Comparison of ENCODE assay signal across 13 cellular contexts in the genomic region with DNA sequence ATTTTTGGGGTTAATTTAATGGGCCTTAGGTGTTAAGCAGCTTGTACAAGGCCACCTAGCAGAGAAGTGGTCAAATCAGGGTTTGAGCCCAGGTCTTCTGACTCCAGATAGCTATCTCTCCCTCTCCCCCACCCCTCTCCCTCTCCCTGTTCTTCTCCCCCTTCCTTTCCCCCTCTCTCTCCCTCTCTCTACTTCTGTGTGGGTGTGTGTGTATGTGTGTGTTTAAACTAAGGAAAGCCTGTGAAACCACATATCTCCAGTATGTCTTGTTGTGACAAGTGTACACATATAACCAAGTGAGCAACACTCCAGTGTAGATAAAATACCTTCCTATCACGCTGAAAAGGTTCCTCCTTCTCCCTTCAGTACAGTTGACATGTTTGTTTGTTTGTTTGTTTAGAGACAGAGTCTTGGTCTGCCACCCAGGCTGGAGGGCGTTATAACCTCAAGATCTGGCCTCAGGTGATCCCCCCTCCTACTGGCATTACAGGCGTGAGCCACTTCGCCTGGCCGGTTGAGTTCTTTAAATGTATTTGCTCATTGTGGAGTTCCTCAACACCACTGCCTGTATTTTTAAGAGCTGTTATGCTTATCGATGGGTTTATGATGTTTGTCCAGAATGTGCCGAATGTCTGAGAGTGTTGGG.
DNase-seq lines count a peak whose midpoint lies in the region; ATAC-seq and TF ChIP-seq lines count a peak whose summit lies in the region.
"Had no signal": no experiment of that assay in that cellular context is flagged by ENCODE, and none has a peak within 500 bp of the region (broad histone marks: within the 10 kb centered on the region; RNA-seq: fewer than 3 reads in every experiment).

No MANE protein-coding gene starts in this region.

- H3K4me3 ChIP-seq in hepatocyte (no peak overlapping the region), gastrocnemius medialis (no peak overlapping the region), brain microvascular endothelial cell (ENCODE audit: low read depth, low read length) (no peak overlapping the region)
- H3K4me3 ChIP-seq: esophagus squamous epithelium had no signal

- WGBS in hepatocyte (ENCODE audit: low lambda C conversion rate, missing lambda C conversion rate) = 40% methylated on average over 7 of the region's 7 CpGs

- no peaks in the 10 kb centered on the region for H3K36me3 ChIP-seq in hepatocyte (replicated peaks; ENCODE audit: insufficient read depth, low read depth)
- no peaks in the 10 kb centered on the region for H3K36me3 ChIP-seq in gastrocnemius medialis
- H3K36me3 ChIP-seq in brain microvascular endothelial cell (replicated peaks) = no peaks in the 10 kb centered on the region
- H3K36me3 ChIP-seq: esophagus squamous epithelium, WERI-Rb-1 had no signal

- peak overlapping the region; percentile 25 for H3K27ac Mint-ChIP-seq in activated CD4-positive, alpha-beta T cell treated with anti-CD3 and anti-CD28 coated beads, Interleukin-2, amount 10 ng/mL, durations not matched to agents 7 days and 5 days
- H3K27ac Mint-ChIP-seq in activated CD4-positive, alpha-beta memory T cell treated with anti-CD3 and anti-CD28 coated beads for 36 hours = no peak overlapping the region

- POLR2A ChIA-PET in activated CD4-positive, alpha-beta T cell treated with anti-CD3 and anti-CD28 coated beads, Interleukin-2, amount 10 ng/mL, durations not matched to agents 7 days and 5 days (lab: Charles Lee) = no interaction called here
- POLR2A ChIA-PET in activated CD4-positive, alpha-beta memory T cell treated with anti-CD3 and anti-CD28 coated beads for 36 hours (lab: Charles Lee) = no interaction called here

- ATAC-seq in gastrocnemius medialis (no peak), HG02642 (IDR thresholded peaks at IDR 0.05; ENCODE audit: poor library complexity, unreplicated experiment) (no peak)

- H3K27me3 Mint-ChIP-seq in activated CD4-positive, alpha-beta T cell treated with anti-CD3 and anti-CD28 coated beads, Interleukin-2, amount 10 ng/mL, durations not matched to agents 7 days and 5 days = no peaks in the 10 kb centered on the region
- H3K27me3 Mint-ChIP-seq in activated CD4-positive, alpha-beta memory T cell treated with anti-CD3 and anti-CD28 coated beads for 36 hours = no peaks in the 10 kb centered on the region

- CTCF ChIA-PET in activated CD4-positive, alpha-beta T cell treated with anti-CD3 and anti-CD28 coated beads, Interleukin-2, amount 10 ng/mL, durations not matched to agents 7 days and 5 days (lab: Charles Lee) = interaction anchor here (0.5 to 1.8 kb wide), 2 partner anchors 9 to 102 kb away, joined by 4 to 5 read pairs; no protein-coding TSS in a partner anchor
- CTCF ChIA-PET in activated CD4-positive, alpha-beta memory T cell treated with anti-CD3 and anti-CD28 coated beads for 36 hours (lab: Charles Lee) = no interaction called here

- H4K20me1 ChIP-seq in hepatocyte (ENCODE audit: insufficient read depth, poor library complexity, severe bottlenecking) = peaks cover 31% of the 10 kb centered on the region

- no peak for TF ChIP-seq POLR2A in gastrocnemius medialis (IDR thresholded peaks at IDR 0.05)

- H3K4me3 Mint-ChIP-seq in activated CD4-positive, alpha-beta T cell treated with anti-CD3 and anti-CD28 coated beads, Interleukin-2, amount 10 ng/mL, durations not matched to agents 7 days and 5 days = no peak overlapping the region
- H3K4me3 Mint-ChIP-seq in activated CD4-positive, alpha-beta memory T cell treated with anti-CD3 and anti-CD28 coated beads for 36 hours = no peak overlapping the region

- no peaks in the 10 kb centered on the region for H3K9me3 Mint-ChIP-seq in activated CD4-positive, alpha-beta T cell treated with anti-CD3 and anti-CD28 coated beads, Interleukin-2, amount 10 ng/mL, durations not matched to agents 7 days and 5 days
- no peaks in the 10 kb centered on the region for H3K9me3 Mint-ChIP-seq in activated CD4-positive, alpha-beta memory T cell treated with anti-CD3 and anti-CD28 coated beads for 36 hours

- no peaks in the 10 kb centered on the region for H3K9me3 ChIP-seq in hepatocyte (ENCODE audit: low read depth)
- no peaks in the 10 kb centered on the region for H3K9me3 ChIP-seq in gastrocnemius medialis
- H3K9me3 ChIP-seq: esophagus squamous epithelium had no signal

- no peak overlapping the region for H2AFZ ChIP-seq in hepatocyte

- H3K36me3 Mint-ChIP-seq in activated CD4-positive, alpha-beta T cell treated with anti-CD3 and anti-CD28 coated beads, Interleukin-2, amount 10 ng/mL, durations not matched to agents 7 days and 5 days (ENCODE audit: low read depth) = peaks cover 3% of the 10 kb centered on the region
- H3K36me3 Mint-ChIP-seq in activated CD4-positive, alpha-beta memory T cell treated with anti-CD3 and anti-CD28 coated beads for 36 hours = peaks cover 6% of the 10 kb centered on the region

- intact Hi-C loops in gastrocnemius medialis (cut with DNase I; ENCODE audit: low total_unique reads) = no loop called here
- intact Hi-C loops in activated CD4-positive, alpha-beta memory T cell treated with anti-CD3 and anti-CD28 coated beads for 36 hours (cut with micrococcal nuclease) = loop anchor here (5.0 kb wide), 1 partner anchor 44 kb away; no protein-coding TSS in a partner anchor

- H3K4me1 Mint-ChIP-seq in activated CD4-positive, alpha-beta T cell treated with anti-CD3 and anti-CD28 coated beads, Interleukin-2, amount 10 ng/mL, durations not matched to agents 7 days and 5 days = peaks cover 75% of the 10 kb centered on the region
- peaks cover 77% of the 10 kb centered on the region for H3K4me1 Mint-ChIP-seq in activated CD4-positive, alpha-beta memory T cell treated with anti-CD3 and anti-CD28 coated beads for 36 hours (ENCODE audit: low read depth)

- TF ChIP-seq CTCF in hepatocyte (IDR thresholded peaks at IDR 0.05; ENCODE audit: poor library complexity) (no peak), gastrocnemius medialis (IDR thresholded peaks at IDR 0.05 in 4 of 5, conservative IDR thresholded peaks at IDR 0.05 in 1 of 5) (no peak), brain microvascular endothelial cell (IDR thresholded peaks at IDR 0.05; ENCODE audit: low read depth, low read length, missing control alignments) (no peak)

- H3K27ac ChIP-seq in hepatocyte (no peak overlapping the region), gastrocnemius medialis (peak overlapping the region; percentile 26 to 75 (median 48)), brain microvascular endothelial cell (no peak overlapping the region)
- H3K27ac ChIP-seq: esophagus squamous epithelium, WERI-Rb-1 had no signal

- no peak for DNase-seq in activated CD4-positive, alpha-beta T cell treated with anti-CD3 and anti-CD28 coated beads, Interleukin-2, amount 10 ng/mL, durations not matched to agents 7 days and 5 days
- no peak for DNase-seq in activated CD4-positive, alpha-beta T cell treated with anti-CD3 and anti-CD28 coated beads, Interleukin-2, amount 50 U/mL, for 4 hours
- DNase-seq in OCI-M1 (lab: John Stamatoyannopoulos, UW) (peak; percentile 45), hepatocyte (ENCODE audit: low spot score) (peak; percentile 10), gastrocnemius medialis (no peak), brain microvascular endothelial cell (no peak)
- no peak for DNase-seq in activated CD4-positive, alpha-beta memory T cell treated with anti-CD3 and anti-CD28 coated beads for 36 hours
- DNase-seq: esophagus squamous epithelium, NCI-H2227 treated with DMSO at 0.1 percent for 48 hours, retina, RPMI8226, WERI-Rb-1 had no signal

- H3K9me2 ChIP-seq in hepatocyte (replicated peaks; ENCODE audit: insufficient read depth) = no peaks in the 10 kb centered on the region

- peak overlapping the region; percentile 48 for H3K4me2 ChIP-seq in hepatocyte

- in situ Hi-C loops in gastrocnemius medialis (cut with MboI; ENCODE audit: low sequenced_read_pairs in 4 of 4) = loop anchor here in 1 of 4 donors (25.0 kb wide), 1 partner anchor 1174 kb away; no protein-coding TSS in a partner anchor
- in situ Hi-C loops in brain microvascular endothelial cell (cut with HindIII; ENCODE audit: low pct_ligation_motif_present, low sequenced_read_pairs) = no loop called here

- peaks cover 87% of the 10 kb centered on the region for H3K79me2 ChIP-seq in hepatocyte

- no peaks in the 10 kb centered on the region for H3K27me3 ChIP-seq in hepatocyte
- H3K27me3 ChIP-seq in gastrocnemius medialis = no peaks in the 10 kb centered on the region
- H3K27me3 ChIP-seq in brain microvascular endothelial cell (replicated peaks) = no peaks in the 10 kb centered on the region
- H3K27me3 ChIP-seq: esophagus squamous epithelium had no signal

- H3K4me1 ChIP-seq in hepatocyte (ENCODE audit: insufficient read depth) (peaks cover 44% of the 10 kb centered on the region), gastrocnemius medialis (peaks cover 56 to 85% of the 10 kb centered on the region in 2 donors)

Comparison
In these comparisons a context has a peak if more than half of its experiments do, and no peak if none do; other contexts are left out.
1. DNase-seq: peak in OCI-M1 (single experiment) and hepatocyte (single experiment); none in activated CD4-positive, alpha-beta T cell treated with anti-CD3 and anti-CD28 coated beads, Interleukin-2, amount 10 ng/mL, durations not matched to agents 7 days and 5 days (single experiment), activated CD4-positive, alpha-beta T cell treated with anti-CD3 and anti-CD28 coated beads, Interleukin-2, amount 50 U/mL, for 4 hours (0 of 2), gastrocnemius medialis (0 of 2), brain microvascular endothelial cell (single experiment) and activated CD4-positive, alpha-beta memory T cell treated with anti-CD3 and anti-CD28 coated beads for 36 hours (single experiment).
2. H3K27ac ChIP-seq: peak in gastrocnemius medialis (4 of 4); none in hepatocyte (single experiment) and brain microvascular endothelial cell (single experiment).